In genomic region chr15:89377842-89378698, GRCh38 we compare ENCODE assay signal across 9 cellular contexts. TPM values are rescaled to one million over a fixed set of nuclear protein-coding genes. Genes with fewer than 3 reads are reported as not detected.
DNase-seq lines count a peak whose midpoint lies in the region; ATAC-seq, FAIRE-seq and TF ChIP-seq lines count a peak whose summit lies in the region.
"Had no signal": no experiment of that assay in that cellular context is flagged by ENCODE, and none has a peak within 500 bp of the region (broad histone marks: within the 10 kb centered on the region; RNA-seq: fewer than 3 reads in every experiment).

No MANE protein-coding gene starts in this region.

- no TSS peak for BruUV-seq in MCF 10A (replicated peaks; lab: Mats Ljungman, UMichigan)

- peaks cover 79% of the 10 kb centered on the region for H3K27me3 Mint-ChIP-seq in MCF 10A (ENCODE audit: insufficient read depth, unreplicated experiment)
- peaks cover 18 to 71% (median 59%) of the 10 kb centered on the region in 5 donors for H3K27me3 Mint-ChIP-seq in naive thymus-derived CD8-positive, alpha-beta T cell

- no peaks in the 10 kb centered on the region for H3K4me1 Mint-ChIP-seq in MCF 10A (ENCODE audit: insufficient read depth, unreplicated experiment)
- H3K4me1 Mint-ChIP-seq in naive thymus-derived CD8-positive, alpha-beta T cell, result peaks cover 3 to 45% (median 15%) of the 10 kb centered on the region in 4 donors

- TF ChIP-seq CTCF in MCF 10A (IDR thresholded peaks at IDR 0.05; ENCODE audit: unreplicated experiment) (no peak), epithelial cell of esophagus (IDR thresholded peaks at IDR 0.05; ENCODE audit: insufficient read depth, low read depth, low read length, missing control alignments) (no peak), uterus (IDR thresholded peaks at IDR 0.05) (no peak)

- DNase-seq in T47D (ENCODE audit: low read depth in 1 of 2, low spot score in 1 of 2), result peak; percentile 81 to 96
- no peak for DNase-seq in MCF 10A (ENCODE audit: unreplicated experiment)
- peak; percentile 95 for DNase-seq in epithelial cell of esophagus (ENCODE audit: low read depth)
- peak in 7 of 10 donors; percentile 11 to 73 (median 32) for DNase-seq in naive thymus-derived CD8-positive, alpha-beta T cell
- DNase-seq in uterus, result no peak
- DNase-seq in stimulated activated CD4-positive, alpha-beta T cell treated with anti-CD3 and anti-CD28 coated beads, Interleukin-2, amount 100 ng/mL, for 48 hours, result no peak
- no peak for DNase-seq in pons (ENCODE audit: low spot score)
- DNase-seq in HTR-8/SVneo (ENCODE audit: insufficient read length, low spot score), result no peak
- DNase-seq: NCI-H510A treated with DMSO at 0.1 percent for 48 hours had no signal

- no peak overlapping the region for H3K4me3 Mint-ChIP-seq in MCF 10A (ENCODE audit: unreplicated experiment)
- H3K4me3 Mint-ChIP-seq in naive thymus-derived CD8-positive, alpha-beta T cell, result peak overlapping the region; percentile 73 to 91 (median 82)

- POLR2A ChIA-PET in MCF 10A (lab: Yijun Ruan, JAX), result no interaction called here
- POLR2A ChIA-PET in naive thymus-derived CD8-positive, alpha-beta T cell (lab: Charles Lee), result interaction anchor here (0.7 to 1.7 kb wide), 4 partner anchors 16 to 474 kb away, joined by 3 to 8 read pairs (median 6); partner anchors contain the start of gene POLG

- ATAC-seq in naive thymus-derived CD8-positive, alpha-beta T cell, result peak; percentile 61 to 70

- no peak overlapping the region for H3K27ac Mint-ChIP-seq in MCF 10A (ENCODE audit: low read depth, unreplicated experiment)
- peak overlapping the region in 9 of 10 donors; percentile 28 to 89 (median 85) for H3K27ac Mint-ChIP-seq in naive thymus-derived CD8-positive, alpha-beta T cell

- no peaks in the 10 kb centered on the region for H3K9me3 Mint-ChIP-seq in MCF 10A (ENCODE audit: unreplicated experiment)
- H3K9me3 Mint-ChIP-seq in naive thymus-derived CD8-positive, alpha-beta T cell, result peaks cover 0 to 1% (median 0%) of the 10 kb centered on the region in 9 donors

- TF ChIP-seq POLR2A in uterus (IDR thresholded peaks at IDR 0.05), result no peak

- H3K27me3 ChIP-seq in uterus, result peaks cover 16 to 67% of the 10 kb centered on the region in 2 donors

- in situ Hi-C loops in T47D (cut with HindIII; ENCODE audit: low pct_unique_long_range_greater_than_20kb, low sequenced_read_pairs), result no loop called here

- no peaks in the 10 kb centered on the region for H3K36me3 ChIP-seq in uterus

- peaks cover 0 to 8% of the 10 kb centered on the region in 2 donors for H3K4me1 ChIP-seq in uterus

- H3K36me3 Mint-ChIP-seq in MCF 10A (ENCODE audit: insufficient read depth, unreplicated experiment), result no peaks in the 10 kb centered on the region
- no peaks in the 10 kb centered on the region for H3K36me3 Mint-ChIP-seq in naive thymus-derived CD8-positive, alpha-beta T cell

- no peaks in the 10 kb centered on the region for H3K9me3 ChIP-seq in uterus

- no peak overlapping the region for H3K4me3 ChIP-seq in epithelial cell of esophagus (ENCODE audit: low read length)
- peak overlapping the region; percentile 7 to 27 for H3K4me3 ChIP-seq in uterus

- FAIRE-seq in HTR-8/SVneo (lab: Jason Lieb, UNC), result no peak

- intact Hi-C loops in MCF 10A (cut with micrococcal nuclease) (no loop called here), uterus (cut with DNase I; ENCODE audit: low total_unique reads) (no loop called here)

- CTCF ChIA-PET in MCF 10A (lab: Yijun Ruan, JAX), result interaction anchor here (0.7 to 4.3 kb wide), 3 partner anchors 20 to 107 kb away, joined by 4 to 40 read pairs (median 11); no protein-coding TSS in a partner anchor

- H3K27ac ChIP-seq in uterus, result no peak overlapping the region

RNA-seq across cellular contexts. Expression of gene POLG, which starts 43.4 kb away (rescaled TPM):
- total RNA-seq in MCF 10A (2022) (52.9 and 62.2 TPM in 2 replicates), uterus (10 to 100 TPM; 38.4 to 62.0 (median 53.7) TPM)
- total RNA-seq in naive thymus-derived CD8-positive, alpha-beta T cell, result 100 to 1,000 TPM; 128 to 130 TPM
- 10 to 100 TPM; 29.9 to 54.5 (median 35.3) TPM for polyA plus RNA-seq in naive thymus-derived CD8-positive, alpha-beta T cell

Comparison
In these comparisons a context has a peak if more than half of its experiments do, and no peak if none do; other contexts are left out.
1. DNase-seq: peak in T47D (2 of 2), epithelial cell of esophagus (single experiment) and naive thymus-derived CD8-positive, alpha-beta T cell (7 of 10); none in MCF 10A (single experiment), uterus (0 of 2), stimulated activated CD4-positive, alpha-beta T cell treated with anti-CD3 and anti-CD28 coated beads, Interleukin-2, amount 100 ng/mL, for 48 hours (0 of 2), pons (single experiment) and HTR-8/SVneo (single experiment).